Comparison of ENCODE assay signal across 14 cellular contexts in the genomic region with DNA sequence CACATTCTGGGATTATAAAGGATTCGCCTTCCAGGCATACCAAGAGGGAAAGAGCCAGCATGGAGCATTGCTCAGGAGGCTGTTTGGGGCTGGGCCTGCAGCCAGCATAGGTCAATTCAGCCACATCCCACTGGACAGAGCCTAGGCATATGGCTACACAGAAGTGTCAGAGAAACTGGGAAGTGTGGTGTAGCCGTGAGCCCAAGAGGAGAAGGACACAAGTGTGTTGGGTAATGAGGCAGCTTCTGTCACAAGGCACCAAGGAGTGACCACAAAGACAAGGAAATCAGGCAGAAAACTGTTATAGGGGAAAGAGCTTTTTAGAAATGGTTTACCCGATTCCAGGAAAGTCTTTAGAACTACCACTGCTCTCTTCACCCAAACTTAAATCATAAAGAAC.
"Had no signal": no experiment of that assay in that cellular context is flagged by ENCODE, and none has a peak within 500 bp of the region (broad histone marks: within the 10 kb centered on the region; RNA-seq: fewer than 3 reads in every experiment).

No MANE protein-coding gene starts in this region.

- H3K9me3 ChIP-seq: body of pancreas, psoas muscle, right lobe of liver, suprapubic skin had no signal

- H3K27ac Mint-ChIP-seq: type B pancreatic cell had no signal

- H3K27me3 ChIP-seq: body of pancreas, right lobe of liver, suprapubic skin had no signal

- H3K9me3 Mint-ChIP-seq: stimulated activated memory B cell treated with anti-CD40 and anti-IgM and Interleukin-4, amounts not matched to agents 10 μg/mL and 1 μg/mL and 100 μg/mL, for 72 hours had no signal

- H3K27ac ChIP-seq: body of pancreas, coronary artery, psoas muscle, right lobe of liver, suprapubic skin, VCaP had no signal

- H3K4me3 ChIP-seq: body of pancreas, coronary artery, psoas muscle, right lobe of liver, suprapubic skin had no signal

- H3K4me1 ChIP-seq: body of pancreas, psoas muscle, right lobe of liver, suprapubic skin had no signal

- H3K27me3 Mint-ChIP-seq: naive thymus-derived CD4-positive, alpha-beta T cell; type B pancreatic cell had no signal

- ATAC-seq: body of pancreas; left cardiac atrium; naive thymus-derived CD4-positive, alpha-beta T cell; psoas muscle had no signal

- H3K36me3 Mint-ChIP-seq: stimulated activated memory B cell treated with anti-CD40 and anti-IgM and Interleukin-4, amounts not matched to agents 10 μg/mL and 1 μg/mL and 100 μg/mL, for 72 hours; type B pancreatic cell had no signal

- H3K4me3 Mint-ChIP-seq: stimulated activated memory B cell treated with anti-CD40 and anti-IgM and Interleukin-4, amounts not matched to agents 10 μg/mL and 1 μg/mL and 100 μg/mL, for 72 hours; type B pancreatic cell had no signal

- DNase-seq: central memory CD4-positive, alpha-beta T cell; effector CD4-positive, alpha-beta T cell; foreskin melanocyte; left cardiac atrium; naive thymus-derived CD4-positive, alpha-beta T cell; psoas muscle; right lobe of liver; T1000 had no signal

- H3K36me3 ChIP-seq: right lobe of liver, suprapubic skin had no signal
